Comparison of ENCODE assay signal across 1 cellular context in genomic region chr10:13529714-13529973, GRCh38.
TF ChIP-seq lines count a peak whose summit lies in the region.

No MANE protein-coding gene starts in this region.

TF ChIP-seq in endothelial cell of umbilical vein, 7 proteins besides CTCF, POLR2A, EP300 and RAD21:
- no peak for TF ChIP-seq JUN (IDR thresholded peaks at IDR 0.05; ENCODE audit: borderline replicate concordance, insufficient read depth, insufficient read length, low read depth)
- no peak for TF ChIP-seq GATA2 (IDR thresholded peaks at IDR 0.05; ENCODE audit: insufficient read depth, insufficient read length, low read depth, low read length)
- no peak for TF ChIP-seq FOS (IDR thresholded peaks at IDR 0.05; ENCODE audit: borderline replicate concordance, insufficient read depth, low read length)
- TF ChIP-seq EZH2 (IDR thresholded peaks at IDR 0.05; ENCODE audit: borderline replicate concordance, low read depth, low read length, severe bottlenecking), result no peak
- TF ChIP-seq POLR2AphosphoS5 (IDR thresholded peaks at IDR 0.05; ENCODE audit: insufficient read depth, low read depth, low read length), result no peak
- TF ChIP-seq MAX (IDR thresholded peaks at IDR 0.05; ENCODE audit: insufficient read depth, insufficient read length), result no peak
- no peak for TF ChIP-seq MYC (IDR thresholded peaks at IDR 0.05; ENCODE audit: low read depth, low read length)
